In the genomic region with DNA sequence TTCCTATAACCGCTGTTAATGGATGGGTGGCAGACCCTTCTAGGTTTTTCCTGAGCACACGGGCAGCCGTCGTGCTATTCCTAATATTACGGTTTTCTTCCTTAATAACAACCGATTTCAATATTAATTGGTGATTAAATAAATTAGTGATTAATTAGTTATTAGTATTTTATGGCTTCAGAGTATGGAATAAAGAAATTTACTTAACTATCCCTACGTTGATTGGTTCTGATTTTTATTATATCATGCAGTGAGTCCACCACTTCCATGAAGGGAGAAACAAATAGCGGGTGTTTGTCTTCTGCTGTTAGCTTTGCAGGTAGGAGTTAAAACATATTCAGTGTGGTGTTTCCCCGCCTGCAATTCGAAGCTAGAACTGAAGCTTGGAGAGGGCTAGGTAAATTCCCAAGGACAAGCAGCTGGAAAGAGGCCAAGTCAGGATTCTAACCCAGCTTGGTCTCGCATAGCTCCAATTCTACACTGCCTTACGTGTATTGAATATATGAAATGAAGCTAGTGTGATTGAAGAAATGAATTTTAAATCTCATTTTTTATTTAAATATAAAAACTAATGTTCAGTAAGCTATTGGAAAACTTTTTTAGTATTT, we compare ENCODE assay signal across 1 cellular context.
TF ChIP-seq lines count a peak whose summit lies in the region.

No MANE protein-coding gene starts in this region.

TF ChIP-seq in GM23338, 12 proteins besides CTCF, POLR2A, EP300 and RAD21 (continued from another document):
- TF ChIP-seq ZNF462 (CRISPR knock-in tag; IDR thresholded peaks at IDR 0.05): no peak
- TF ChIP-seq EZH2 (IDR thresholded peaks at IDR 0.05; ENCODE audit: low read depth, unreplicated experiment): no peak
- no peak for TF ChIP-seq ZNF114 (CRISPR knock-in tag; IDR thresholded peaks at IDR 0.05)
- TF ChIP-seq JUNB (IDR thresholded peaks at IDR 0.05; ENCODE audit: unreplicated experiment): no peak
- TF ChIP-seq POLR2AphosphoS5 (IDR thresholded peaks at IDR 0.05; ENCODE audit: low read depth): no peak
- TF ChIP-seq STAT1 (IDR thresholded peaks at IDR 0.05; ENCODE audit: unreplicated experiment): no peak
